Comparison of ENCODE assay signal across 18 cellular contexts in genomic region chr14:20441466-20441865, GRCh38. TPM values are rescaled to one million over a fixed set of nuclear protein-coding genes. Genes with fewer than 3 reads are reported as not detected.
DNase-seq lines count a peak whose midpoint lies in the region; ATAC-seq and TF ChIP-seq lines count a peak whose summit lies in the region.
"Had no signal": no experiment of that assay in that cellular context is flagged by ENCODE, and none has a peak within 500 bp of the region (broad histone marks: within the 10 kb centered on the region; RNA-seq: fewer than 3 reads in every experiment).

No MANE protein-coding gene starts in this region.

- no peaks in the 10 kb centered on the region for H3K36me3 Mint-ChIP-seq in CD8-positive, alpha-beta T cell
- peaks cover under 1% of the 10 kb centered on the region for H3K36me3 Mint-ChIP-seq in activated B cell treated with CpG ODN at 0.5 μM for 24 hours (ENCODE audit: low read depth)
- H3K36me3 Mint-ChIP-seq in naive thymus-derived CD8-positive, alpha-beta T cell = peaks cover 0 to under 1% (median 0%) of the 10 kb centered on the region in 3 donors

- H3K4me1 ChIP-seq in BLaER1 treated with 17β-estradiol and CSF1 and Interleukin-3, amounts not matched to agents 10 nM and 100 nM = peaks cover 61 to 83% (median 67%) of the 10 kb centered on the region in 10 experiments
- peaks cover 23% of the 10 kb centered on the region for H3K4me1 ChIP-seq in CD8-positive, alpha-beta T cell (ENCODE audit: insufficient read depth, low read length)
- no peaks in the 10 kb centered on the region for H3K4me1 ChIP-seq in right cardiac atrium (ENCODE audit: control insufficient read depth, insufficient read depth, low read length)

- H3K27me3 ChIP-seq in BLaER1 treated with 17β-estradiol and CSF1 and Interleukin-3, amounts not matched to agents 10 nM and 100 nM = no peaks in the 10 kb centered on the region
- H3K27me3 ChIP-seq in CD8-positive, alpha-beta T cell (ENCODE audit: insufficient read depth, low read length) = no peaks in the 10 kb centered on the region
- H3K27me3 ChIP-seq in right cardiac atrium (ENCODE audit: control insufficient read depth, insufficient read depth) = no peaks in the 10 kb centered on the region

- no peak overlapping the region for H3K9ac ChIP-seq in BLaER1 treated with 17β-estradiol and CSF1 and Interleukin-3, amounts not matched to agents 10 nM and 100 nM

- CTCF ChIA-PET in CD8-positive, alpha-beta T cell (lab: Charles Lee) = interaction anchor here (0.9 to 2.7 kb wide), 4 partner anchors 8 to 114 kb away, joined by 3 to 10 read pairs (median 4); no protein-coding TSS in a partner anchor
- CTCF ChIA-PET in activated B cell treated with CpG ODN at 0.5 μM for 24 hours (lab: Charles Lee) = interaction anchor here (1.2 to 1.7 kb wide), 2 partner anchors 12 to 26 kb away, joined by 3 to 5 read pairs; no protein-coding TSS in a partner anchor

- peaks cover 12 to 43% (median 38%) of the 10 kb centered on the region in 11 experiments for H3K36me3 ChIP-seq in BLaER1 treated with 17β-estradiol and CSF1 and Interleukin-3, amounts not matched to agents 10 nM and 100 nM
- H3K36me3 ChIP-seq in CD8-positive, alpha-beta T cell (ENCODE audit: insufficient read depth, low read length) = peaks cover 1% of the 10 kb centered on the region

- DNase-seq in CD8-positive, alpha-beta T cell = no peak
- DNase-seq in activated B cell treated with CpG ODN at 0.5 μM for 24 hours (no peak), NCI-H2029 treated with DMSO at 0.1 percent for 48 hours (lab: John Stamatoyannopoulos, UW) (no peak), right cardiac atrium (no peak), putamen (ENCODE audit: low spot score) (no peak)
- DNase-seq in naive thymus-derived CD8-positive, alpha-beta T cell = no peak
- DNase-seq: DMS53, HCEC 1CT, MV-4-11, NCI-H1436, NCI-H2081 treated with DMSO at 0.1 percent for 48 hours, NCI-H226, NCI-H526 had no signal

- no peak for ATAC-seq in CD8-positive, alpha-beta T cell
- ATAC-seq in activated B cell treated with CpG ODN at 0.5 μM for 24 hours (ENCODE audit: low read depth) (no peak), right cardiac atrium (no peak)
- no peak for ATAC-seq in naive thymus-derived CD8-positive, alpha-beta T cell
- ATAC-seq: Right ventricle myocardium inferior had no signal

- H4K20me1 ChIP-seq in BLaER1 treated with 17β-estradiol and CSF1 and Interleukin-3, amounts not matched to agents 10 nM and 100 nM = no peaks in the 10 kb centered on the region

- H3K9me3 Mint-ChIP-seq in CD8-positive, alpha-beta T cell = no peaks in the 10 kb centered on the region
- no peaks in the 10 kb centered on the region for H3K9me3 Mint-ChIP-seq in activated B cell treated with CpG ODN at 0.5 μM for 24 hours
- no peaks in the 10 kb centered on the region for H3K9me3 Mint-ChIP-seq in naive thymus-derived CD8-positive, alpha-beta T cell

- H3K4me3 ChIP-seq in BLaER1 treated with 17β-estradiol and CSF1 and Interleukin-3, amounts not matched to agents 10 nM and 100 nM = no peak overlapping the region; a peak in 1 of 20 replicates
- peak overlapping the region; percentile 54 for H3K4me3 ChIP-seq in CD8-positive, alpha-beta T cell (ENCODE audit: low read depth, low read length)
- no peak overlapping the region for H3K4me3 ChIP-seq in right cardiac atrium (ENCODE audit: low read length)
- H3K4me3 ChIP-seq: GM12878, SK-N-MC had no signal

- H3K27me3 Mint-ChIP-seq in CD8-positive, alpha-beta T cell (ENCODE audit: low read depth) = no peaks in the 10 kb centered on the region
- no peaks in the 10 kb centered on the region for H3K27me3 Mint-ChIP-seq in activated B cell treated with CpG ODN at 0.5 μM for 24 hours
- H3K27me3 Mint-ChIP-seq in naive thymus-derived CD8-positive, alpha-beta T cell = no peaks in the 10 kb centered on the region

- intact Hi-C loops in CD8-positive, alpha-beta T cell (cut with DNase I, micrococcal nuclease) = loop anchor here in 1 of 2 experiments (2.0 kb wide), 2 partner anchors 13 to 29 kb away; partner anchors contain the start of genes APEX1, OSGEP and TEP1
- intact Hi-C loops in activated B cell treated with CpG ODN at 0.5 μM for 24 hours (cut with micrococcal nuclease) (loop anchor here (1.0 to 2.0 kb wide), 2 partner anchors 14 to 29 kb away; partner anchors contain the start of gene TEP1), right cardiac atrium (cut with DNase I) (no loop called here)

- no peak for TF ChIP-seq CTCF in CD8-positive, alpha-beta T cell (IDR thresholded peaks at IDR 0.05)
- TF ChIP-seq CTCF in activated B cell treated with CpG ODN at 0.5 μM for 24 hours (IDR thresholded peaks at IDR 0.05) = no peak

- H3K4me1 Mint-ChIP-seq in CD8-positive, alpha-beta T cell (ENCODE audit: low read depth) = peaks cover 25% of the 10 kb centered on the region
- peaks cover 52% of the 10 kb centered on the region for H3K4me1 Mint-ChIP-seq in activated B cell treated with CpG ODN at 0.5 μM for 24 hours
- peaks cover 22 to 44% (median 31%) of the 10 kb centered on the region in 4 donors for H3K4me1 Mint-ChIP-seq in naive thymus-derived CD8-positive, alpha-beta T cell

- H3K4me3 Mint-ChIP-seq in CD8-positive, alpha-beta T cell = peak overlapping the region; percentile 73
- no peak overlapping the region for H3K4me3 Mint-ChIP-seq in activated B cell treated with CpG ODN at 0.5 μM for 24 hours
- H3K4me3 Mint-ChIP-seq in naive thymus-derived CD8-positive, alpha-beta T cell = peak overlapping the region in 8 of 10 donors; percentile 7 to 87 (median 76)

- peak overlapping the region; percentile 90 for H3K27ac Mint-ChIP-seq in CD8-positive, alpha-beta T cell
- peak overlapping the region; percentile 36 for H3K27ac Mint-ChIP-seq in activated B cell treated with CpG ODN at 0.5 μM for 24 hours
- H3K27ac Mint-ChIP-seq in naive thymus-derived CD8-positive, alpha-beta T cell = peak overlapping the region; percentile 88 to 98 (median 94)

- POLR2A ChIA-PET in CD8-positive, alpha-beta T cell (lab: Charles Lee) = interaction anchor here (1.5 to 1.8 kb wide), 2 partner anchors 12 to 20 kb away, joined by 5 read pairs; partner anchors contain the start of gene PIP4P1
- POLR2A ChIA-PET in activated B cell treated with CpG ODN at 0.5 μM for 24 hours (lab: Charles Lee) = interaction anchor here (0.6 to 1.6 kb wide), 3 partner anchors 14 to 21 kb away, joined by 3 to 8 read pairs (median 4); partner anchors contain the start of genes APEX1 and OSGEP
- POLR2A ChIA-PET in naive thymus-derived CD8-positive, alpha-beta T cell (lab: Charles Lee) = interaction anchor here (1.7 to 3.1 kb wide), 6 partner anchors 12 to 28 kb away, joined by 4 to 24 read pairs (median 16); partner anchors contain the start of genes APEX1, OSGEP, PIP4P1 and PNP

- H3K27ac ChIP-seq in BLaER1 treated with 17β-estradiol and CSF1 and Interleukin-3, amounts not matched to agents 10 nM and 100 nM = peak overlapping the region in 2 of 11 experiments; percentile 1 to 16; a peak in 1 of 22 replicates
- peak overlapping the region; percentile 54 for H3K27ac ChIP-seq in CD8-positive, alpha-beta T cell (ENCODE audit: low read depth, low read length)
- H3K27ac ChIP-seq in right cardiac atrium (ENCODE audit: low read length) = no peak overlapping the region
- H3K27ac ChIP-seq: SK-N-MC had no signal

- H3K9me3 ChIP-seq in BLaER1 treated with 17β-estradiol and CSF1 and Interleukin-3, amounts not matched to agents 10 nM and 100 nM (replicated peaks in 1 of 11) = peaks cover 0 to 24% (median 11%) of the 10 kb centered on the region in 11 experiments; a peak in 16 of 22 replicates
- no peaks in the 10 kb centered on the region for H3K9me3 ChIP-seq in CD8-positive, alpha-beta T cell (ENCODE audit: low read length)
- no peaks in the 10 kb centered on the region for H3K9me3 ChIP-seq in right cardiac atrium (ENCODE audit: control insufficient read depth, low read length)

- 79% methylated on average over 2 of the region's 2 CpGs for WGBS in right cardiac atrium

- peak overlapping the region; percentile 56 to 82 (median 72) for H3K4me2 ChIP-seq in BLaER1 treated with 17β-estradiol and CSF1 and Interleukin-3, amounts not matched to agents 10 nM and 100 nM

RNA-seq across cellular contexts. Expression of gene KLHL33, which starts 5.5 kb away (rescaled TPM):
- under 1 TPM; 0.11 to 0.19 TPM for total RNA-seq in CD8-positive, alpha-beta T cell
- total RNA-seq in activated B cell treated with CpG ODN at 0.5 μM for 24 hours = 0.42 and 0.53 TPM in 2 replicates
- under 1 TPM; 0.52 to 0.57 TPM for total RNA-seq in naive thymus-derived CD8-positive, alpha-beta T cell
- polyA plus RNA-seq in naive thymus-derived CD8-positive, alpha-beta T cell = under 1 TPM; 0.43 to 0.77 (median 0.43) TPM
- total RNA-seq in right cardiac atrium = 1 to 10 TPM in 2 of 4 donors, under 1 TPM in 2; 0.33 to 1.7 (median 0.92) TPM
- polyA plus RNA-seq in right cardiac atrium = 0.68 TPM
- total RNA-seq: LHCN-M2 had no signal

RNA-seq across cellular contexts. Expression of gene OSGEP, which starts 13.1 kb away (rescaled TPM):
- 10 to 100 TPM; 40.7 to 47.4 TPM for total RNA-seq in CD8-positive, alpha-beta T cell
- total RNA-seq in activated B cell treated with CpG ODN at 0.5 μM for 24 hours = 98.3 and 112 TPM in 2 replicates
- total RNA-seq in naive thymus-derived CD8-positive, alpha-beta T cell = 10 to 100 TPM; 82.5 to 89.2 TPM
- polyA plus RNA-seq in naive thymus-derived CD8-positive, alpha-beta T cell = 10 to 100 TPM; 38.8 to 43.3 (median 42.0) TPM
- 10 to 100 TPM; 17.6 to 21.9 (median 19.5) TPM for total RNA-seq in right cardiac atrium
- 18.1 TPM for polyA plus RNA-seq in right cardiac atrium

RNA-seq across cellular contexts. Expression of gene APEX1, which starts 13.6 kb away (rescaled TPM):
- total RNA-seq in CD8-positive, alpha-beta T cell = 100 to 1,000 TPM; 120 to 123 TPM
- total RNA-seq in activated B cell treated with CpG ODN at 0.5 μM for 24 hours (215 and 231 TPM in 2 replicates), right cardiac atrium (10 to 100 TPM; 71.5 to 95.2 (median 90.3) TPM)
- total RNA-seq in naive thymus-derived CD8-positive, alpha-beta T cell = 100 to 1,000 TPM; 137 to 144 TPM
- 100 to 1,000 TPM; 125 to 176 (median 148) TPM for polyA plus RNA-seq in naive thymus-derived CD8-positive, alpha-beta T cell
- polyA plus RNA-seq in right cardiac atrium = 75.8 TPM

RNA-seq across cellular contexts. Expression of gene PIP4P1, which starts 19.8 kb away (rescaled TPM):
- 100 to 1,000 TPM in 1 of 2 experiments, 10 to 100 TPM in 1; 87.7 to 105 TPM for total RNA-seq in CD8-positive, alpha-beta T cell
- total RNA-seq in activated B cell treated with CpG ODN at 0.5 μM for 24 hours (84.8 and 87.3 TPM in 2 replicates), right cardiac atrium (10 to 100 TPM; 16.2 to 23.7 (median 23.4) TPM)
- 10 to 100 TPM; 74.2 to 76.1 TPM for total RNA-seq in naive thymus-derived CD8-positive, alpha-beta T cell
- polyA plus RNA-seq in naive thymus-derived CD8-positive, alpha-beta T cell = 10 to 100 TPM; 21.0 to 31.1 (median 21.3) TPM
- 21.0 TPM for polyA plus RNA-seq in right cardiac atrium

RNA-seq across cellular contexts. Expression of gene PNP, which starts 27.7 kb away (rescaled TPM):
- total RNA-seq in CD8-positive, alpha-beta T cell = 10 to 100 TPM; 59.6 to 62.1 TPM
- total RNA-seq in activated B cell treated with CpG ODN at 0.5 μM for 24 hours = 87.2 and 88.0 TPM in 2 replicates
- total RNA-seq in naive thymus-derived CD8-positive, alpha-beta T cell = 10 to 100 TPM; 64.6 to 65.7 TPM
- polyA plus RNA-seq in naive thymus-derived CD8-positive, alpha-beta T cell = 10 to 100 TPM; 32.2 to 57.9 (median 40.6) TPM
- total RNA-seq in right cardiac atrium = 10 to 100 TPM in 1 of 4 donors, 1 to 10 TPM in 3; 6.2 to 17.2 (median 7.2) TPM
- 8.6 TPM for polyA plus RNA-seq in right cardiac atrium

Comparison
In these comparisons a context has a peak if more than half of its experiments do, and no peak if none do; other contexts are left out.
1. H3K27ac Mint-ChIP-seq: peak in every context shown above with its lines; median percentile 94 in naive thymus-derived CD8-positive, alpha-beta T cell; 90 in CD8-positive, alpha-beta T cell; 36 in activated B cell treated with CpG ODN at 0.5 μM for 24 hours.